Comparison of ENCODE assay signal across 21 cellular contexts in genomic region chr2:133814890-133815289, GRCh38.
"Had no signal": no experiment of that assay in that cellular context is flagged by ENCODE, and none has a peak within 500 bp of the region (broad histone marks: within the 10 kb centered on the region; RNA-seq: fewer than 3 reads in every experiment).

No MANE protein-coding gene starts in this region.

- H3K27ac Mint-ChIP-seq: mesothelial cell of epicardium, natural killer cell had no signal

- H3K4me1 Mint-ChIP-seq: natural killer cell had no signal

- DNase-seq: dorsolateral prefrontal cortex; effector CD8-positive, alpha-beta T cell; erythroblast; foreskin melanocyte; heart right ventricle; hypothalamus; natural killer cell; ovary; sigmoid colon; stimulated activated CD4-positive, alpha-beta T cell treated with anti-CD3 and anti-CD28 coated beads, Interleukin-12 subunit alpha, Interleukin-12 subunit beta, amount 100 ng/mL, for 4 hours; stimulated activated naive CD8-positive, alpha-beta T cell treated with anti-CD3 and anti-CD28 coated beads, Interleukin-15, Interleukin-2, amounts not matched to agents 100 U/mL and 50 U/mL, for 24 hours; thyroid gland had no signal

- H3K9me3 ChIP-seq: ovary, right atrium auricular region, sigmoid colon, suprapubic skin, thyroid gland, upper lobe of left lung, vagina had no signal

- H3K36me3 ChIP-seq: heart right ventricle, ovary, right atrium auricular region, sigmoid colon, suprapubic skin, thyroid gland, upper lobe of left lung, vagina had no signal

- H3K4me3 Mint-ChIP-seq: mesothelial cell of epicardium, natural killer cell, neural crest cell had no signal

- H3K9me3 Mint-ChIP-seq: mesothelial cell of epicardium had no signal

- H3K36me3 Mint-ChIP-seq: mesothelial cell of epicardium, natural killer cell had no signal

- ATAC-seq: left lobe of liver; natural killer cell; stimulated activated naive CD8-positive, alpha-beta T cell treated with anti-CD3 and anti-CD28 coated beads, Interleukin-15, Interleukin-2, amounts not matched to agents 100 U/mL and 50 U/mL, for 24 hours had no signal

- H3K4me1 ChIP-seq: suprapubic skin, vagina had no signal

- H3K4me3 ChIP-seq: coronary artery, dorsolateral prefrontal cortex, heart right ventricle, ovary, right atrium auricular region, sigmoid colon, skin epidermis, suprapubic skin, thyroid gland, upper lobe of left lung, vagina had no signal

- H3K27ac ChIP-seq: coronary artery, dorsolateral prefrontal cortex, heart right ventricle, ovary, right atrium auricular region, sigmoid colon, skin epidermis, suprapubic skin, thyroid gland, upper lobe of left lung, vagina had no signal

- H3K27me3 ChIP-seq: dorsolateral prefrontal cortex, heart right ventricle, ovary, right atrium auricular region, sigmoid colon, suprapubic skin, thyroid gland, upper lobe of left lung, vagina had no signal
